1 cellular context compared by ENCODE assay signal in the genomic region with DNA sequence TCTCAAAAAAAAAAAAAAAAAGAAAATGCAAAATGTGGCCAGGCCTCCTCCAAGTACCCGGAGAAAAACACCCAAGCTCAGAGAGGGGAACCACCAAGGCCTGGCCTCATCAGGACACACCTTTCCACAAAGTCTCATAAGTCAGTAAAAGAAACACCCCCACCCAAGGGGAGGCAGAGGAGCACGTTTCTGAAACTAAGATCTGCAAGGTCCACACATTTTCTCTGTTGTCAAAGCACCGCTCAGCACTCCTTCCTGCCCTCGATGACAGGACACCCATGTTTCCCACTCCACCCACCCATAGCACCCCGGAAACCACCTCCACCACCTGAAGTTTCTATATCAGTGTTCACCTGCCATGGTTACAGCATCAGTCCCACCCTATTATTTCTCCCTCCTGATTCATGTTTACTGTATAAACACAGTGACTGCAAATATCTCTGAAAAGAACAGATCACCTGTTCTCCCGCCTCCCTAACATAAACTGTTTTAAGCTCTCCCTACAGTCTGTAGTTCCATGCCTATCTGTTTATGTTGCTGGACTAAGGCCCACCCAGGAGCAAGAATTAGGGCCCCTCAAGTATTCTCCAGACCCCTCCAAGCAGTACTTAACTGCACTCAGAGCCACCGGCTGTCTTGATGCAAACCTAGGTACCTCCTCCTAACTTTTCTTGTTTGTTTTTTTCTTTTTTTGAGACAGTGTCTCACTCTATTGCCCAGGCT.
TF ChIP-seq lines count a peak whose summit lies in the region.

No MANE protein-coding gene starts in this region.

TF ChIP-seq in WTC11, 78 proteins besides CTCF, POLR2A, EP300 and RAD21 (continued from another document):
- TF ChIP-seq, protein P1, sequence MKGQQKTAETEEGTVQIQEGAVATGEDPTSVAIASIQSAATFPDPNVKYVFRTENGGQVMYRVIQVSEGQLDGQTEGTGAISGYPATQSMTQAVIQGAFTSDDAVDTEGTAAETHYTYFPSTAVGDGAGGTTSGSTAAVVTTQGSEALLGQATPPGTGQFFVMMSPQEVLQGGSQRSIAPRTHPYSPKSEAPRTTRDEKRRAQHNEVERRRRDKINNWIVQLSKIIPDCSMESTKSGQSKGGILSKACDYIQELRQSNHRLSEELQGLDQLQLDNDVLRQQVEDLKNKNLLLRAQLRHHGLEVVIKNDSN (CRISPR knock-in tag; IDR thresholded peaks at IDR 0.05), result no peak
- TF ChIP-seq, protein P2, sequence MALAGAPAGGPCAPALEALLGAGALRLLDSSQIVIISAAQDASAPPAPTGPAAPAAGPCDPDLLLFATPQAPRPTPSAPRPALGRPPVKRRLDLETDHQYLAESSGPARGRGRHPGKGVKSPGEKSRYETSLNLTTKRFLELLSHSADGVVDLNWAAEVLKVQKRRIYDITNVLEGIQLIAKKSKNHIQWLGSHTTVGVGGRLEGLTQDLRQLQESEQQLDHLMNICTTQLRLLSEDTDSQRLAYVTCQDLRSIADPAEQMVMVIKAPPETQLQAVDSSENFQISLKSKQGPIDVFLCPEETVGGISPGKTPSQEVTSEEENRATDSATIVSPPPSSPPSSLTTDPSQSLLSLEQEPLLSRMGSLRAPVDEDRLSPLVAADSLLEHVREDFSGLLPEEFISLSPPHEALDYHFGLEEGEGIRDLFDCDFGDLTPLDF (CRISPR knock-in tag; IDR thresholded peaks at IDR 0.05), result no peak
- TF ChIP-seq JUN (CRISPR knock-in tag; IDR thresholded peaks at IDR 0.05) (no peak), ZNF416 (CRISPR knock-in tag; IDR thresholded peaks at IDR 0.05) (no peak), HMGA2 (CRISPR knock-in tag; IDR thresholded peaks at IDR 0.05) (no peak), OVOL2 (CRISPR knock-in tag; IDR thresholded peaks at IDR 0.05; ENCODE audit: borderline replicate concordance) (no peak), ZNF138 (CRISPR knock-in tag; conservative IDR thresholded peaks at IDR 0.05) (no peak), ZNF423 (CRISPR knock-in tag; IDR thresholded peaks at IDR 0.05) (no peak), ZNF671 (CRISPR knock-in tag; IDR thresholded peaks at IDR 0.05) (no peak), ZNF121 (CRISPR knock-in tag; IDR thresholded peaks at IDR 0.05) (no peak), NR3C1 (CRISPR knock-in tag; conservative IDR thresholded peaks at IDR 0.05; ENCODE audit: low read depth) (no peak), NR2C2 (CRISPR knock-in tag; IDR thresholded peaks at IDR 0.05) (no peak)
- TF ChIP-seq, protein P3, sequence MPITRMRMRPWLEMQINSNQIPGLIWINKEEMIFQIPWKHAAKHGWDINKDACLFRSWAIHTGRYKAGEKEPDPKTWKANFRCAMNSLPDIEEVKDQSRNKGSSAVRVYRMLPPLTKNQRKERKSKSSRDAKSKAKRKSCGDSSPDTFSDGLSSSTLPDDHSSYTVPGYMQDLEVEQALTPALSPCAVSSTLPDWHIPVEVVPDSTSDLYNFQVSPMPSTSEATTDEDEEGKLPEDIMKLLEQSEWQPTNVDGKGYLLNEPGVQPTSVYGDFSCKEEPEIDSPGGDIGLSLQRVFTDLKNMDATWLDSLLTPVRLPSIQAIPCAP (CRISPR knock-in tag; IDR thresholded peaks at IDR 0.05), result no peak
- TF ChIP-seq, protein P4, sequence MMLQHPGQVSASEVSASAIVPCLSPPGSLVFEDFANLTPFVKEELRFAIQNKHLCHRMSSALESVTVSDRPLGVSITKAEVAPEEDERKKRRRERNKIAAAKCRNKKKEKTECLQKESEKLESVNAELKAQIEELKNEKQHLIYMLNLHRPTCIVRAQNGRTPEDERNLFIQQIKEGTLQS (CRISPR knock-in tag; conservative IDR thresholded peaks at IDR 0.05), result no peak
- TF ChIP-seq, protein P5, sequence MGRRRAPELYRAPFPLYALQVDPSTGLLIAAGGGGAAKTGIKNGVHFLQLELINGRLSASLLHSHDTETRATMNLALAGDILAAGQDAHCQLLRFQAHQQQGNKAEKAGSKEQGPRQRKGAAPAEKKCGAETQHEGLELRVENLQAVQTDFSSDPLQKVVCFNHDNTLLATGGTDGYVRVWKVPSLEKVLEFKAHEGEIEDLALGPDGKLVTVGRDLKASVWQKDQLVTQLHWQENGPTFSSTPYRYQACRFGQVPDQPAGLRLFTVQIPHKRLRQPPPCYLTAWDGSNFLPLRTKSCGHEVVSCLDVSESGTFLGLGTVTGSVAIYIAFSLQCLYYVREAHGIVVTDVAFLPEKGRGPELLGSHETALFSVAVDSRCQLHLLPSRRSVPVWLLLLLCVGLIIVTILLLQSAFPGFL (CRISPR knock-in tag; IDR thresholded peaks at IDR 0.05; ENCODE audit: borderline replicate concordance), result no peak
- TF ChIP-seq, protein P6, sequence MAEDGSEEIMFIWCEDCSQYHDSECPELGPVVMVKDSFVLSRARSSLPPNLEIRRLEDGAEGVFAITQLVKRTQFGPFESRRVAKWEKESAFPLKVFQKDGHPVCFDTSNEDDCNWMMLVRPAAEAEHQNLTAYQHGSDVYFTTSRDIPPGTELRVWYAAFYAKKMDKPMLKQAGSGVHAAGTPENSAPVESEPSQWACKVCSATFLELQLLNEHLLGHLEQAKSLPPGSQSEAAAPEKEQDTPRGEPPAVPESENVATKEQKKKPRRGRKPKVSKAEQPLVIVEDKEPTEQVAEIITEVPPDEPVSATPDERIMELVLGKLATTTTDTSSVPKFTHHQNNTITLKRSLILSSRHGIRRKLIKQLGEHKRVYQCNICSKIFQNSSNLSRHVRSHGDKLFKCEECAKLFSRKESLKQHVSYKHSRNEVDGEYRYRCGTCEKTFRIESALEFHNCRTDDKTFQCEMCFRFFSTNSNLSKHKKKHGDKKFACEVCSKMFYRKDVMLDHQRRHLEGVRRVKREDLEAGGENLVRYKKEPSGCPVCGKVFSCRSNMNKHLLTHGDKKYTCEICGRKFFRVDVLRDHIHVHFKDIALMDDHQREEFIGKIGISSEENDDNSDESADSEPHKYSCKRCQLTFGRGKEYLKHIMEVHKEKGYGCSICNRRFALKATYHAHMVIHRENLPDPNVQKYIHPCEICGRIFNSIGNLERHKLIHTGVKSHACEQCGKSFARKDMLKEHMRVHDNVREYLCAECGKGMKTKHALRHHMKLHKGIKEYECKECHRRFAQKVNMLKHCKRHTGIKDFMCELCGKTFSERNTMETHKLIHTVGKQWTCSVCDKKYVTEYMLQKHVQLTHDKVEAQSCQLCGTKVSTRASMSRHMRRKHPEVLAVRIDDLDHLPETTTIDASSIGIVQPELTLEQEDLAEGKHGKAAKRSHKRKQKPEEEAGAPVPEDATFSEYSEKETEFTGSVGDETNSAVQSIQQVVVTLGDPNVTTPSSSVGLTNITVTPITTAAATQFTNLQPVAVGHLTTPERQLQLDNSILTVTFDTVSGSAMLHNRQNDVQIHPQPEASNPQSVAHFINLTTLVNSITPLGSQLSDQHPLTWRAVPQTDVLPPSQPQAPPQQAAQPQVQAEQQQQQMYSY (CRISPR knock-in tag; IDR thresholded peaks at IDR 0.05), result no peak
- TF ChIP-seq, protein P7, sequence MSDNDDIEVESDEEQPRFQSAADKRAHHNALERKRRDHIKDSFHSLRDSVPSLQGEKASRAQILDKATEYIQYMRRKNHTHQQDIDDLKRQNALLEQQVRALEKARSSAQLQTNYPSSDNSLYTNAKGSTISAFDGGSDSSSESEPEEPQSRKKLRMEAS (CRISPR knock-in tag; IDR thresholded peaks at IDR 0.05), result no peak
- TF ChIP-seq, protein P8, sequence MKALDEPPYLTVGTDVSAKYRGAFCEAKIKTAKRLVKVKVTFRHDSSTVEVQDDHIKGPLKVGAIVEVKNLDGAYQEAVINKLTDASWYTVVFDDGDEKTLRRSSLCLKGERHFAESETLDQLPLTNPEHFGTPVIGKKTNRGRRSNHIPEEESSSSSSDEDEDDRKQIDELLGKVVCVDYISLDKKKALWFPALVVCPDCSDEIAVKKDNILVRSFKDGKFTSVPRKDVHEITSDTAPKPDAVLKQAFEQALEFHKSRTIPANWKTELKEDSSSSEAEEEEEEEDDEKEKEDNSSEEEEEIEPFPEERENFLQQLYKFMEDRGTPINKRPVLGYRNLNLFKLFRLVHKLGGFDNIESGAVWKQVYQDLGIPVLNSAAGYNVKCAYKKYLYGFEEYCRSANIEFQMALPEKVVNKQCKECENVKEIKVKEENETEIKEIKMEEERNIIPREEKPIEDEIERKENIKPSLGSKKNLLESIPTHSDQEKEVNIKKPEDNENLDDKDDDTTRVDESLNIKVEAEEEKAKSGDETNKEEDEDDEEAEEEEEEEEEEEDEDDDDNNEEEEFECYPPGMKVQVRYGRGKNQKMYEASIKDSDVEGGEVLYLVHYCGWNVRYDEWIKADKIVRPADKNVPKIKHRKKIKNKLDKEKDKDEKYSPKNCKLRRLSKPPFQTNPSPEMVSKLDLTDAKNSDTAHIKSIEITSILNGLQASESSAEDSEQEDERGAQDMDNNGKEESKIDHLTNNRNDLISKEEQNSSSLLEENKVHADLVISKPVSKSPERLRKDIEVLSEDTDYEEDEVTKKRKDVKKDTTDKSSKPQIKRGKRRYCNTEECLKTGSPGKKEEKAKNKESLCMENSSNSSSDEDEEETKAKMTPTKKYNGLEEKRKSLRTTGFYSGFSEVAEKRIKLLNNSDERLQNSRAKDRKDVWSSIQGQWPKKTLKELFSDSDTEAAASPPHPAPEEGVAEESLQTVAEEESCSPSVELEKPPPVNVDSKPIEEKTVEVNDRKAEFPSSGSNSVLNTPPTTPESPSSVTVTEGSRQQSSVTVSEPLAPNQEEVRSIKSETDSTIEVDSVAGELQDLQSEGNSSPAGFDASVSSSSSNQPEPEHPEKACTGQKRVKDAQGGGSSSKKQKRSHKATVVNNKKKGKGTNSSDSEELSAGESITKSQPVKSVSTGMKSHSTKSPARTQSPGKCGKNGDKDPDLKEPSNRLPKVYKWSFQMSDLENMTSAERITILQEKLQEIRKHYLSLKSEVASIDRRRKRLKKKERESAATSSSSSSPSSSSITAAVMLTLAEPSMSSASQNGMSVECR (CRISPR knock-in tag; IDR thresholded peaks at IDR 0.05; ENCODE audit: borderline replicate concordance), result no peak
